Comparison of ENCODE assay signal across 1 cellular context in the genomic region with DNA sequence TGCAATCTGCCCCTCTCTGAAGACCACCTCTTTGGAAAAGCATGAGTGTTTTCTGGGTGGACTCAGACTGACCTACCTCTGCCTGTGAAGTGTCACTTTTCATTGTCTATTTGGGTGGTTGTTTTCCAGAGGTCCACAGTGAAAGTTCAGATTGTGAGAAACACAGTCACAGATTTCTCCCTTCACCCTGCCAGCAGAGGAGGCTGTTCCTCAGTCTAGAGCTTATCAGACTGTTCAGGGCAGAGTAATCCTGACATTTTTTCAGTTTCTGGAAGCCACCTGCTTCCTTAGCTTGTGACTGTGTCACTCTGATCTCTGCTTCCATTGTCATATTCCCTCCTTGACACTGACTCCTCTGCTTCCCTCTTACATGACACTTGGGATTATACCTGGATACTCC.
TF ChIP-seq lines count a peak whose summit lies in the region.

No MANE protein-coding gene starts in this region.

TF ChIP-seq in WTC11, 78 proteins besides CTCF, POLR2A, EP300 and RAD21 (continued from another document):
- TF ChIP-seq, protein P1, sequence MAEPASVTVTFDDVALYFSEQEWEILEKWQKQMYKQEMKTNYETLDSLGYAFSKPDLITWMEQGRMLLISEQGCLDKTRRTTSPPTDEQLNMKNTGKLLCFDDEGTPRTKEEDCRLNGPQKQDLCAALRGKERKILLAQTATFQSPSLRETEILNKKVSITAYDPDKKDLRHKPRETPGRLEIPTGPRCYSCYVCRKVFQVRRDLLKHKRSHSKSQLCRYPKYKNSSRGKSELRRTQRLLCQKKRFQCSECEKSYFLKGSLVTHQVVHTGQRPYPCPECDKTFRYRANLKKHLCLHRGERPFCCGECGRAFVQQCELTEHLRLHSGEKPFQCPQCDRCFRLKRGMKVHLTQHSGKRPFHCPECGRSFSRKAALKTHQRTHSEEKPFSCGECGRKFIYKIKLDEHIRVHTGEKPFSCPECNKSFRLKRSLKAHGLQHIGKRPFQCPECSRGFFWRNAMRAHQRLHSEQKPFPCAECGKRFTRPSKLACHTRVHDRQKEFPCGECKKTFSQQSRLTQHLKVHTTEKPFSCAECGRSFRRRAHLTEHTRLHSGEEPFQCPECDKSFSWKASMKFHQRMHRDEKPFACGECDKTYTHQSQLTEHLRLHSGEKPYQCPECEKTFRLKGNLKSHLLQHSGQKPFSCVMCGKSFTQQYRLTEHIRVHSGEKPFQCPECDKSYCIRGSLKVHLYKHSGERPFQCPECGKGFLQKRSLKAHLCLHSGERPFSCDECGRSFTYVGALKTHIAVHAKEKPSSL (CRISPR knock-in tag; conservative IDR thresholded peaks at IDR 0.05): no peak
